ENCODE assay signal across 8 cellular contexts in genomic region chr10:46028584-46029570, GRCh38. TPM values are rescaled to one million over a fixed set of nuclear protein-coding genes. Genes with fewer than 3 reads are reported as not detected.
DNase-seq lines count a peak whose midpoint lies in the region; ATAC-seq and TF ChIP-seq lines count a peak whose summit lies in the region.

No MANE protein-coding gene starts in this region.

- peak overlapping the region; percentile 72 for H3K27ac ChIP-seq in ACC112 (ENCODE audit: low read depth, low read length)
- H3K27ac ChIP-seq in gastroesophageal sphincter: peak overlapping the region; percentile 91 to 96 (median 93)

- peak overlapping the region; percentile 95 for H3K4me3 Mint-ChIP-seq in activated T-helper 1 cell treated with anti-CD3 and anti-CD28 coated beads, Interleukin-12 subunit alpha, Interleukin-12 subunit beta, Interleukin-2, Interleukin-4 antibody, amounts not matched to agents 30 ng/mL and 10 ng/mL and 1 ng/mL, durations not matched to agents 14 hours and 24 hours and 36 hours
- H3K4me3 Mint-ChIP-seq in progenitor cell of endocrine pancreas (ENCODE audit: low read depth): peak overlapping the region; percentile 92

- TF ChIP-seq POLR2A in gastroesophageal sphincter (IDR thresholded peaks at IDR 0.05): no peak

- ATAC-seq in HG02763 (IDR thresholded peaks at IDR 0.05; ENCODE audit: unreplicated experiment): peak; percentile 31
- ATAC-seq in gastroesophageal sphincter: no peak
- no peak for ATAC-seq in HG03097 (IDR thresholded peaks at IDR 0.05; ENCODE audit: low FRiP score, unreplicated experiment)

- no peaks in the 10 kb centered on the region for H3K27me3 Mint-ChIP-seq in activated T-helper 1 cell treated with anti-CD3 and anti-CD28 coated beads, Interleukin-12 subunit alpha, Interleukin-12 subunit beta, Interleukin-2, Interleukin-4 antibody, amounts not matched to agents 30 ng/mL and 10 ng/mL and 1 ng/mL, durations not matched to agents 14 hours and 24 hours and 36 hours (ENCODE audit: insufficient read depth)
- no peaks in the 10 kb centered on the region for H3K27me3 Mint-ChIP-seq in progenitor cell of endocrine pancreas

- H3K36me3 Mint-ChIP-seq in activated T-helper 1 cell treated with anti-CD3 and anti-CD28 coated beads, Interleukin-12 subunit alpha, Interleukin-12 subunit beta, Interleukin-2, Interleukin-4 antibody, amounts not matched to agents 30 ng/mL and 10 ng/mL and 1 ng/mL, durations not matched to agents 14 hours and 24 hours and 36 hours (ENCODE audit: low read depth): peaks cover 7% of the 10 kb centered on the region
- peaks cover 2% of the 10 kb centered on the region for H3K36me3 Mint-ChIP-seq in progenitor cell of endocrine pancreas (ENCODE audit: insufficient read depth)

- DNase-seq in GM03348 (ENCODE audit: low spot score) (peak; percentile 66), NCI-H2196 (lab: John Stamatoyannopoulos, UW; ENCODE audit: unreplicated experiment) (peak; percentile 8), progenitor cell of endocrine pancreas (ENCODE audit: low spot score, unreplicated experiment) (no peak)
- DNase-seq in activated T-helper 1 cell treated with anti-CD3 and anti-CD28 coated beads, Interleukin-12 subunit alpha, Interleukin-12 subunit beta, Interleukin-2, Interleukin-4 antibody, amounts not matched to agents 30 ng/mL and 10 ng/mL and 1 ng/mL, durations not matched to agents 14 hours and 24 hours and 36 hours (ENCODE audit: low spot score): peak; percentile 14

- H3K9me3 ChIP-seq in gastroesophageal sphincter: no peaks in the 10 kb centered on the region

- intact Hi-C loops in activated T-helper 1 cell treated with anti-CD3 and anti-CD28 coated beads, Interleukin-12 subunit alpha, Interleukin-12 subunit beta, Interleukin-2, Interleukin-4 antibody, amounts not matched to agents 30 ng/mL and 10 ng/mL and 1 ng/mL, durations not matched to agents 14 hours and 24 hours and 36 hours (cut with micrococcal nuclease): loop anchor here (1.0 to 10.0 kb wide), 5 partner anchors 46 to 1054 kb away; partner anchors contain the start of genes ALOX5, DEPP1 and ZNF22

- H3K27ac Mint-ChIP-seq in activated T-helper 1 cell treated with anti-CD3 and anti-CD28 coated beads, Interleukin-12 subunit alpha, Interleukin-12 subunit beta, Interleukin-2, Interleukin-4 antibody, amounts not matched to agents 30 ng/mL and 10 ng/mL and 1 ng/mL, durations not matched to agents 14 hours and 24 hours and 36 hours: peak overlapping the region; percentile 91
- H3K27ac Mint-ChIP-seq in progenitor cell of endocrine pancreas: peak overlapping the region; percentile 93

- TF ChIP-seq CTCF in gastroesophageal sphincter (IDR thresholded peaks at IDR 0.05) (peak; percentile 19 to 59 (median 36)), progenitor cell of endocrine pancreas (IDR thresholded peaks at IDR 0.05; ENCODE audit: unreplicated experiment) (peak; percentile 76)

- H3K4me1 ChIP-seq in ACC112 (ENCODE audit: control insufficient read depth, insufficient read depth, low read length, unreplicated experiment) (peaks cover 49% of the 10 kb centered on the region), gastroesophageal sphincter (peaks cover 20 to 68% (median 36%) of the 10 kb centered on the region in 3 donors)

- H3K4me3 ChIP-seq in ACC112 (ENCODE audit: low read depth, low read length) (peak overlapping the region; percentile 87), gastroesophageal sphincter (peak overlapping the region; percentile 95 to 98)

- H3K9me3 Mint-ChIP-seq in activated T-helper 1 cell treated with anti-CD3 and anti-CD28 coated beads, Interleukin-12 subunit alpha, Interleukin-12 subunit beta, Interleukin-2, Interleukin-4 antibody, amounts not matched to agents 30 ng/mL and 10 ng/mL and 1 ng/mL, durations not matched to agents 14 hours and 24 hours and 36 hours: no peaks in the 10 kb centered on the region
- H3K9me3 Mint-ChIP-seq in progenitor cell of endocrine pancreas (ENCODE audit: low read depth): peaks cover 2% of the 10 kb centered on the region

- no peak for TF ChIP-seq EP300 in gastroesophageal sphincter (IDR thresholded peaks at IDR 0.05)

- peaks cover 59% of the 10 kb centered on the region for H3K4me1 Mint-ChIP-seq in activated T-helper 1 cell treated with anti-CD3 and anti-CD28 coated beads, Interleukin-12 subunit alpha, Interleukin-12 subunit beta, Interleukin-2, Interleukin-4 antibody, amounts not matched to agents 30 ng/mL and 10 ng/mL and 1 ng/mL, durations not matched to agents 14 hours and 24 hours and 36 hours (ENCODE audit: low read depth)
- peaks cover 37% of the 10 kb centered on the region for H3K4me1 Mint-ChIP-seq in progenitor cell of endocrine pancreas (ENCODE audit: low read depth)

- WGBS in gastroesophageal sphincter (ENCODE audit: low coverage in 1 of 2), 2 donors: 15 to 20% methylated on average over 7 of the region's 7 CpGs

- H3K36me3 ChIP-seq in ACC112 (ENCODE audit: insufficient read depth, low read length): no peaks in the 10 kb centered on the region
- no peaks in the 10 kb centered on the region for H3K36me3 ChIP-seq in gastroesophageal sphincter

- peaks cover 64% of the 10 kb centered on the region for H3K79me2 ChIP-seq in ACC112 (ENCODE audit: control insufficient read depth, insufficient read depth, low read length, unreplicated experiment)

- H2AFZ ChIP-seq in ACC112 (ENCODE audit: low read length, unreplicated experiment): no peak overlapping the region

- H3K27me3 ChIP-seq in ACC112 (ENCODE audit: insufficient read depth, low read length) (no peaks in the 10 kb centered on the region), gastroesophageal sphincter (no peaks in the 10 kb centered on the region)

RNA-seq across cellular contexts. Expression of gene NCOA4, which starts 1.5 kb away (rescaled TPM):
- 101 and 102 TPM in 2 replicates for total RNA-seq in activated T-helper 1 cell treated with anti-CD3 and anti-CD28 coated beads, Interleukin-12 subunit alpha, Interleukin-12 subunit beta, Interleukin-2, Interleukin-4 antibody, amounts not matched to agents 30 ng/mL and 10 ng/mL and 1 ng/mL, durations not matched to agents 14 hours and 24 hours and 36 hours
- total RNA-seq in gastroesophageal sphincter (100 to 1,000 TPM; 152 to 186 (median 173) TPM), progenitor cell of endocrine pancreas (84.0 and 88.3 TPM in 2 replicates)

RNA-seq across cellular contexts. Expression of gene MSMB, which starts 17.2 kb away (rescaled TPM):
- not detected in 2 replicates for total RNA-seq in activated T-helper 1 cell treated with anti-CD3 and anti-CD28 coated beads, Interleukin-12 subunit alpha, Interleukin-12 subunit beta, Interleukin-2, Interleukin-4 antibody, amounts not matched to agents 30 ng/mL and 10 ng/mL and 1 ng/mL, durations not matched to agents 14 hours and 24 hours and 36 hours
- total RNA-seq in gastroesophageal sphincter: 1 to 10 TPM in 1 of 4 donors, not detected in 3; 5.7 TPM
- not detected in 2 replicates for total RNA-seq in progenitor cell of endocrine pancreas

RNA-seq across cellular contexts. Expression of gene TIMM23, which starts 56.6 kb away (rescaled TPM):
- 102 and 107 TPM in 2 replicates for total RNA-seq in activated T-helper 1 cell treated with anti-CD3 and anti-CD28 coated beads, Interleukin-12 subunit alpha, Interleukin-12 subunit beta, Interleukin-2, Interleukin-4 antibody, amounts not matched to agents 30 ng/mL and 10 ng/mL and 1 ng/mL, durations not matched to agents 14 hours and 24 hours and 36 hours
- total RNA-seq in gastroesophageal sphincter (10 to 100 TPM; 56.8 to 80.9 (median 64.5) TPM), progenitor cell of endocrine pancreas (52.4 and 57.7 TPM in 2 replicates)
